ENCODE assay signal across 25 cellular contexts in genomic region chr4:36249605-36250004, GRCh38. TPM values are rescaled to one million over a fixed set of nuclear protein-coding genes. Genes with fewer than 3 reads are reported as not detected.
"Had no signal": no experiment of that assay in that cellular context is flagged by ENCODE, and none has a peak within 500 bp of the region (broad histone marks: within the 10 kb centered on the region; RNA-seq: fewer than 3 reads in every experiment).

No MANE protein-coding gene starts in this region.

- H3K36me3 ChIP-seq: left ventricle myocardium inferior, lower lobe of right lung, ovary, right atrium auricular region, sigmoid colon, tibial nerve, upper lobe of right lung, vagina had no signal

- ATAC-seq: left cardiac atrium, lower lobe of right lung, natural killer cell, upper lobe of right lung had no signal

- H3K9me3 ChIP-seq: left ventricle myocardium inferior, lower lobe of right lung, right atrium auricular region, sigmoid colon, testis, tibial nerve, upper lobe of right lung, vagina had no signal

- H3K27me3 ChIP-seq: dorsolateral prefrontal cortex, hepatocyte, ovary, right atrium auricular region, testis, tibial nerve, upper lobe of right lung, vagina had no signal

- H3K4me3 Mint-ChIP-seq: memory B cell, mesothelial cell of epicardium, natural killer cell, neural crest cell had no signal

- H3K4me3 ChIP-seq: dorsolateral prefrontal cortex, hepatocyte, left ventricle myocardium inferior, lower lobe of right lung, ovary, right atrium auricular region, sigmoid colon, skin epidermis, testis, tibial nerve, upper lobe of right lung, vagina had no signal

- H3K27ac ChIP-seq: hepatocyte, left ventricle myocardium inferior, lower lobe of right lung, ovary, right atrium auricular region, sigmoid colon, skin epidermis, testis, tibial nerve, upper lobe of right lung, vagina had no signal

- DNase-seq: dorsolateral prefrontal cortex; effector CD8-positive, alpha-beta T cell; foreskin melanocyte; head of caudate nucleus; kidney; left cardiac atrium; left ventricle myocardium inferior; lower lobe of right lung; natural killer cell; nucleus accumbens; ovary; sigmoid colon; stimulated activated CD4-positive, alpha-beta T cell treated with anti-CD3 and anti-CD28 coated beads, Interleukin-12 subunit alpha, Interleukin-12 subunit beta, amount 100 ng/mL, for 4 hours; stimulated activated naive CD4-positive, alpha-beta T cell treated with Interleukin-2 at 50 U/mL for 16 hours; testis; upper lobe of right lung had no signal

- H3K27ac Mint-ChIP-seq: memory B cell, mesothelial cell of epicardium, natural killer cell had no signal

- H3K36me3 Mint-ChIP-seq: memory B cell, mesothelial cell of epicardium, natural killer cell had no signal

- H3K9me3 Mint-ChIP-seq: memory B cell, natural killer cell, neural crest cell had no signal

- H3K27me3 Mint-ChIP-seq: memory B cell had no signal

RNA-seq across cellular contexts. Expression of gene ARAP2, which starts 5.3 kb away (rescaled TPM):
- total RNA-seq: myocyte had no signal

RNA-seq across cellular contexts. Expression of gene DTHD1, which starts 31.8 kb away (rescaled TPM):
- total RNA-seq: hepatocyte, left ventricle myocardium inferior, mesothelial cell of epicardium, myocyte, neural crest cell had no signal
